22 cellular contexts compared by ENCODE assay signal in genomic region chr14:25944020-25944419, GRCh38.
DNase-seq lines count a peak whose midpoint lies in the region; ATAC-seq and TF ChIP-seq lines count a peak whose summit lies in the region.
"Had no signal": no experiment of that assay in that cellular context is flagged by ENCODE, and none has a peak within 500 bp of the region (broad histone marks: within the 10 kb centered on the region; RNA-seq: fewer than 3 reads in every experiment).

No MANE protein-coding gene starts in this region.

- ATAC-seq in GM23338 (no peak), GM19397 (IDR thresholded peaks at IDR 0.05; ENCODE audit: unreplicated experiment) (no peak), right lobe of liver (no peak)
- ATAC-seq: Panc1, SK-N-SH treated with all-trans-retinoic acid at 6 μM for 48 hours had no signal

- no peak overlapping the region for H3K27ac Mint-ChIP-seq in GM23338
- peak overlapping the region in 3 of 5 experiments; percentile 10 to 75 (median 69) for H3K27ac Mint-ChIP-seq in brain
- H3K27ac Mint-ChIP-seq in neural crest cell (ENCODE audit: unreplicated experiment): peak overlapping the region; percentile 94
- no peak overlapping the region for H3K27ac Mint-ChIP-seq in activated CD4-positive, alpha-beta T cell treated with anti-CD3 and anti-CD28 coated beads, Interleukin-2, amount 10 ng/mL, durations not matched to agents 7 days and 5 days
- H3K27ac Mint-ChIP-seq: CD4-positive, alpha-beta T cell had no signal

- no peak overlapping the region for H3K4me3 Mint-ChIP-seq in GM23338
- no peak overlapping the region for H3K4me3 Mint-ChIP-seq in brain
- H3K4me3 Mint-ChIP-seq in neural crest cell: no peak overlapping the region
- no peak overlapping the region for H3K4me3 Mint-ChIP-seq in activated CD4-positive, alpha-beta T cell treated with anti-CD3 and anti-CD28 coated beads, Interleukin-2, amount 10 ng/mL, durations not matched to agents 7 days and 5 days
- H3K4me3 Mint-ChIP-seq: CD4-positive, alpha-beta T cell had no signal

- H3K9me2 ChIP-seq in GM23338 (ENCODE audit: insufficient read depth): 0 out of 2 replicates have a peak, but pooled peaks cover 3% of the 10 kb centered on the region

- H3K4me1 ChIP-seq in GM23338 (ENCODE audit: insufficient read depth): no peaks in the 10 kb centered on the region
- H3K4me1 ChIP-seq in right lobe of liver: no peaks in the 10 kb centered on the region
- H3K4me1 ChIP-seq: BLaER1, Caco-2 had no signal

- H3K4me1 Mint-ChIP-seq in GM23338 (no peaks in the 10 kb centered on the region), brain (peaks cover 19% of the 10 kb centered on the region), neural crest cell (peaks cover 19% of the 10 kb centered on the region)
- H3K4me1 Mint-ChIP-seq in activated CD4-positive, alpha-beta T cell treated with anti-CD3 and anti-CD28 coated beads, Interleukin-2, amount 10 ng/mL, durations not matched to agents 7 days and 5 days: no peaks in the 10 kb centered on the region

- H3F3A ChIP-seq in GM23338 (replicated peaks; ENCODE audit: low read depth): no peaks in the 10 kb centered on the region

- POLR2A ChIA-PET in activated CD4-positive, alpha-beta T cell treated with anti-CD3 and anti-CD28 coated beads, Interleukin-2, amount 10 ng/mL, durations not matched to agents 7 days and 5 days (lab: Charles Lee): no interaction called here

- no peaks in the 10 kb centered on the region for H3K9me3 Mint-ChIP-seq in GM23338
- H3K9me3 Mint-ChIP-seq in brain: peaks cover 0 to 7% (median 0%) of the 10 kb centered on the region in 5 experiments
- H3K9me3 Mint-ChIP-seq in neural crest cell: peaks cover 2% of the 10 kb centered on the region
- peaks cover 7% of the 10 kb centered on the region for H3K9me3 Mint-ChIP-seq in activated CD4-positive, alpha-beta T cell treated with anti-CD3 and anti-CD28 coated beads, Interleukin-2, amount 10 ng/mL, durations not matched to agents 7 days and 5 days

- H3K36me3 ChIP-seq in GM23338 (ENCODE audit: insufficient read depth) (no peaks in the 10 kb centered on the region), right lobe of liver (no peaks in the 10 kb centered on the region)
- H3K36me3 ChIP-seq: BLaER1 had no signal

- H3K4me3 ChIP-seq in GM23338: no peak overlapping the region
- no peak overlapping the region for H3K4me3 ChIP-seq in right lobe of liver
- H3K4me3 ChIP-seq: BLaER1 had no signal

- H3K27me3 Mint-ChIP-seq in GM23338 (ENCODE audit: insufficient read depth, low read depth, poor library complexity) (no peaks in the 10 kb centered on the region), brain (no peaks in the 10 kb centered on the region), neural crest cell (ENCODE audit: low read depth) (no peaks in the 10 kb centered on the region)
- no peaks in the 10 kb centered on the region for H3K27me3 Mint-ChIP-seq in activated CD4-positive, alpha-beta T cell treated with anti-CD3 and anti-CD28 coated beads, Interleukin-2, amount 10 ng/mL, durations not matched to agents 7 days and 5 days
- H3K27me3 Mint-ChIP-seq: CD4-positive, alpha-beta T cell had no signal

- no peaks in the 10 kb centered on the region for H4K20me1 ChIP-seq in GM23338 (replicated peaks; ENCODE audit: insufficient read depth)
- H4K20me1 ChIP-seq: BLaER1 had no signal

- intact Hi-C loops in right lobe of liver (cut with DNase I): no loop called here

- no peaks in the 10 kb centered on the region for H3K79me2 ChIP-seq in GM23338 (replicated peaks; ENCODE audit: insufficient read depth)

- H2AFZ ChIP-seq in GM23338: peak overlapping the region; percentile 83

- TF ChIP-seq CTCF in GM23338 (conservative IDR thresholded peaks at IDR 0.05; ENCODE audit: low read depth in 2 of 2) (no peak), brain (conservative IDR thresholded peaks at IDR 0.05) (no peak), neural crest cell (conservative IDR thresholded peaks at IDR 0.05) (no peak), right lobe of liver (IDR thresholded peaks at IDR 0.05) (no peak), GM10266 (IDR thresholded peaks at IDR 0.05; ENCODE audit: control insufficient read depth, insufficient read depth, low read depth, missing control alignments) (no peak)

- DNase-seq in GM23338 (ENCODE audit: low spot score) (no peak), NCI-H146 treated with DMSO at 0.1 percent for 48 hours (lab: John Stamatoyannopoulos, UW; ENCODE audit: unreplicated experiment) (peak; percentile 45), neural crest cell (ENCODE audit: low read depth, low spot score) (no peak), right lobe of liver (no peak), GM10266 (ENCODE audit: extremely low spot score) (no peak)
- DNase-seq in activated CD4-positive, alpha-beta T cell treated with anti-CD3 and anti-CD28 coated beads, Interleukin-2, amount 10 ng/mL, durations not matched to agents 7 days and 5 days: no peak
- DNase-seq: Caco-2; CD4-positive, alpha-beta T cell; DMS 273 treated with DMSO at 0.1 percent for 48 hours; DND-41; IMR-90; NCI-H1105 treated with DMSO at 0.1 percent for 48 hours; NCI-H187 treated with DMSO at 0.1 percent for 48 hours; NCI-H524 treated with DMSO at 0.1 percent for 48 hours; NK-92 treated with Interleukin-12 subunit alpha and Interleukin-12 subunit beta, amount 100 ng/mL, for 24 hours; SIG-M5 had no signal

- WGBS in right lobe of liver (ENCODE audit: insufficient coverage, low coverage, low lambda C conversion rate, missing lambda C conversion rate): 46% methylated on average over 4 of the region's 4 CpGs

- H3K4me2 ChIP-seq in GM23338: no peak overlapping the region
- H3K4me2 ChIP-seq: BLaER1, KMS-11 had no signal

- CTCF ChIA-PET in activated CD4-positive, alpha-beta T cell treated with anti-CD3 and anti-CD28 coated beads, Interleukin-2, amount 10 ng/mL, durations not matched to agents 7 days and 5 days (lab: Charles Lee): no interaction called here

- H3K9me3 ChIP-seq in right lobe of liver: no peaks in the 10 kb centered on the region
- H3K9me3 ChIP-seq: BLaER1, Caco-2 had no signal

- H3K27me3 ChIP-seq in GM23338 (ENCODE audit: insufficient read depth) (no peaks in the 10 kb centered on the region), right lobe of liver (no peaks in the 10 kb centered on the region)
- H3K27me3 ChIP-seq: BLaER1 had no signal

- H3K27ac ChIP-seq in GM23338 (ENCODE audit: low read depth): no peak overlapping the region
- no peak overlapping the region for H3K27ac ChIP-seq in right lobe of liver
- H3K27ac ChIP-seq: BLaER1, KMS-11 had no signal

- no peak for TF ChIP-seq POLR2A in right lobe of liver (IDR thresholded peaks at IDR 0.05)

- no peaks in the 10 kb centered on the region for H3K36me3 Mint-ChIP-seq in GM23338 (ENCODE audit: low read depth)
- H3K36me3 Mint-ChIP-seq in brain: no peaks in the 10 kb centered on the region
- no peaks in the 10 kb centered on the region for H3K36me3 Mint-ChIP-seq in neural crest cell (ENCODE audit: low read depth)
- H3K36me3 Mint-ChIP-seq in activated CD4-positive, alpha-beta T cell treated with anti-CD3 and anti-CD28 coated beads, Interleukin-2, amount 10 ng/mL, durations not matched to agents 7 days and 5 days (ENCODE audit: low read depth): no peaks in the 10 kb centered on the region

TF ChIP-seq in GM23338, 12 proteins besides CTCF, POLR2A, EP300 and RAD21 (continues in another document):
- no peak for TF ChIP-seq ZNF114 (CRISPR knock-in tag; IDR thresholded peaks at IDR 0.05)

Comparison
In these comparisons a context has a peak if more than half of its experiments do, and no peak if none do; other contexts are left out.
1. H3K27ac Mint-ChIP-seq: peak in brain (3 of 5) and neural crest cell (single experiment); none in GM23338 (single experiment) and activated CD4-positive, alpha-beta T cell treated with anti-CD3 and anti-CD28 coated beads, Interleukin-2, amount 10 ng/mL, durations not matched to agents 7 days and 5 days (single experiment).